In genomic region chr13:98278068-98278619, GRCh38 we compare ENCODE assay signal across 14 cellular contexts.
"Had no signal": no experiment of that assay in that cellular context is flagged by ENCODE, and none has a peak within 500 bp of the region (broad histone marks: within the 10 kb centered on the region; RNA-seq: fewer than 3 reads in every experiment).

No MANE protein-coding gene starts in this region.

- H3K4me3 Mint-ChIP-seq: activated naive CD8-positive, alpha-beta T cell treated with anti-CD3 and anti-CD28 coated beads, Interleukin-2, amount 10 ng/mL, durations not matched to agents 7 days and 5 days; memory B cell; natural killer cell; stimulated activated naive CD8-positive, alpha-beta T cell treated with anti-CD3 and anti-CD28 coated beads, Interleukin-15, amount 100 ng/mL, for 72 hours had no signal

- H3K9me3 ChIP-seq: ovary, sigmoid colon, spleen, testis had no signal

- H3K4me1 ChIP-seq: testis had no signal

- H3K36me3 ChIP-seq: ovary, sigmoid colon, spleen had no signal

- H3K36me3 Mint-ChIP-seq: activated naive CD8-positive, alpha-beta T cell treated with anti-CD3 and anti-CD28 coated beads, Interleukin-2, amount 10 ng/mL, durations not matched to agents 7 days and 5 days; memory B cell; natural killer cell had no signal

- DNase-seq: activated CD4-positive, alpha-beta T cell treated with anti-CD3 and anti-CD28 coated beads, Interleukin-2, amount 50 U/mL, for 1 hour; activated naive CD4-positive, alpha-beta T cell; activated naive CD8-positive, alpha-beta T cell treated with anti-CD3 and anti-CD28 coated beads, Interleukin-2, amount 10 ng/mL, durations not matched to agents 7 days and 5 days; dorsolateral prefrontal cortex; left ventricle myocardium superior; natural killer cell; ovary; sigmoid colon; spleen; stimulated activated naive CD8-positive, alpha-beta T cell treated with anti-CD3 and anti-CD28 coated beads, Interleukin-15, amount 100 ng/mL, for 72 hours; testis had no signal

- H3K27ac Mint-ChIP-seq: activated naive CD8-positive, alpha-beta T cell treated with anti-CD3 and anti-CD28 coated beads, Interleukin-2, amount 10 ng/mL, durations not matched to agents 7 days and 5 days; memory B cell; natural killer cell; stimulated activated naive CD8-positive, alpha-beta T cell treated with anti-CD3 and anti-CD28 coated beads, Interleukin-15, amount 100 ng/mL, for 72 hours had no signal

- ATAC-seq: activated CD4-positive, CD25-positive, alpha-beta regulatory T cell treated with anti-CD3 and anti-CD28 coated beads, Interleukin-2, amount 50 U/mL, for 24 hours; esophagus mucosa; left ventricle myocardium superior; natural killer cell; stimulated activated naive CD8-positive, alpha-beta T cell treated with anti-CD3 and anti-CD28 coated beads, Interleukin-15, amount 100 ng/mL, for 72 hours had no signal

- H3K27me3 Mint-ChIP-seq: activated naive CD8-positive, alpha-beta T cell treated with anti-CD3 and anti-CD28 coated beads, Interleukin-2, amount 10 ng/mL, durations not matched to agents 7 days and 5 days had no signal

- H3K9me3 Mint-ChIP-seq: activated naive CD8-positive, alpha-beta T cell treated with anti-CD3 and anti-CD28 coated beads, Interleukin-2, amount 10 ng/mL, durations not matched to agents 7 days and 5 days; natural killer cell; stimulated activated naive CD8-positive, alpha-beta T cell treated with anti-CD3 and anti-CD28 coated beads, Interleukin-15, amount 100 ng/mL, for 72 hours had no signal

- H3K27me3 ChIP-seq: ovary, sigmoid colon, spleen, testis had no signal

- H3K27ac ChIP-seq: dorsolateral prefrontal cortex, ovary, sigmoid colon, spleen, testis had no signal

- H3K4me3 ChIP-seq: dorsolateral prefrontal cortex, ovary, sigmoid colon, spleen, testis had no signal
